1 cellular context compared by ENCODE assay signal in genomic region chr2:11163439-11164317, GRCh38.
TF ChIP-seq lines count a peak whose summit lies in the region.

No MANE protein-coding gene starts in this region.

TF ChIP-seq in SK-N-SH treated with all-trans-retinoic acid at 6 μM for 48 hours, 23 proteins besides CTCF, POLR2A, EP300 and RAD21 (continued from another document):
- TF ChIP-seq OSR1 (CRISPR knock-in tag; IDR thresholded peaks at IDR 0.05) (no peak), CSDC2 (CRISPR knock-in tag; IDR thresholded peaks at IDR 0.05) (no peak), ARNTL (CRISPR knock-in tag; IDR thresholded peaks at IDR 0.05; ENCODE audit: borderline replicate concordance, low read depth) (no peak), ZFP3 (CRISPR knock-in tag; IDR thresholded peaks at IDR 0.05) (no peak), TSHZ2 (CRISPR knock-in tag; IDR thresholded peaks at IDR 0.05) (no peak), SNAI2 (CRISPR knock-in tag; IDR thresholded peaks at IDR 0.05) (no peak), PATZ1 (CRISPR knock-in tag; IDR thresholded peaks at IDR 0.05; ENCODE audit: borderline replicate concordance) (no peak)
